ENCODE assay signal across 5 cellular contexts in the genomic region with DNA sequence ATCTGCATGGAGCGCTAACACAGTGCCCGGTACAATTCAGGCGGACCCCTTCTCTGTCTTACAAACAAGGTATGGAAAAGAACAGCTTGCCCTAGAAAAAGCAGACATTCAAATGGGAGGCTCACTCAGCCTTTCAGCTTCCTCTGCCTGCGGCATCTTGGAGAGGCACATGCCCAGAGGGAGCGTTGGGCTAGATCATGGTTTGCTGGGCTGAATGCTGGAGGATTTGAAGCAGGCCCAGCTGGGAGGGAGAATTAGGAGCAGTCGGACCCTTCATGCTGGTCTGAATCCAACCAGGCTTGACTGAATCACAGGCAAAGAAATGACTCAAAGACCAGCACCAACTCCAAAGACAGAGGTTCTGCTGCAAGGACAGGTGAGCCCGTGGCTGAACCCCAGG.
DNase-seq lines count a peak whose midpoint lies in the region; ATAC-seq and TF ChIP-seq lines count a peak whose summit lies in the region.
"Not testable (repeated sequence)": the region's sequence is repeated elsewhere in the genome, so short reads cannot be mapped to it uniquely, and the experiment has no call there.

No MANE protein-coding gene starts in this region.

- not testable (repeated sequence) for H3K79me1 ChIP-seq in trophoblast cell (ENCODE audit: low read length)

- H3K36me3 ChIP-seq in HUES48 (ENCODE audit: control insufficient read depth, insufficient read depth, low read length); OCI-LY3 (replicated peaks; ENCODE audit: low read depth, low read length); trophoblast cell (ENCODE audit: control insufficient read depth in 1 of 2, insufficient read depth in 2 of 2, low read length in 2 of 2); aorta (ENCODE audit: control insufficient read depth in 1 of 2, insufficient read depth in 2 of 2, low read length in 1 of 2): not testable (repeated sequence)

- not testable (repeated sequence) for H2BK5ac ChIP-seq in trophoblast cell (ENCODE audit: low read depth, low read length, poor library complexity)

- not testable (repeated sequence) for H3K14ac ChIP-seq in trophoblast cell (ENCODE audit: low read length)

- intact Hi-C loops in aorta (cut with DNase I), result not testable (repeated sequence)

- H4K20me1 ChIP-seq in OCI-LY3 (ENCODE audit: insufficient read depth, low read length), result not testable (repeated sequence)

- TF ChIP-seq CTCF in OCI-LY3 (IDR thresholded peaks at IDR 0.05; ENCODE audit: low read depth, low read length), result not testable (repeated sequence)

- H2BK12ac ChIP-seq in trophoblast cell (ENCODE audit: low read length), result not testable (repeated sequence)

- H3K27ac ChIP-seq in HUES48 (ENCODE audit: low read depth, low read length), result peak overlapping the region; percentile 28
- H3K27ac ChIP-seq in OCI-LY3 (ENCODE audit: low read length); trophoblast cell (ENCODE audit: low read depth, low read length); aorta (ENCODE audit: low read depth in 1 of 2, low read length in 2 of 2): not testable (repeated sequence)

- peak overlapping the region; percentile 12; the same call in 1 of the 2 replicates for H3K4me2 ChIP-seq in OCI-LY3 (ENCODE audit: low read length)
- H3K4me2 ChIP-seq in trophoblast cell (ENCODE audit: low read length), result not testable (repeated sequence)

- H3K27me3 ChIP-seq in HUES48 (ENCODE audit: control insufficient read depth, insufficient read depth, low read length); OCI-LY3 (ENCODE audit: low read depth, low read length); trophoblast cell (ENCODE audit: insufficient read depth, low read length); aorta (ENCODE audit: control insufficient read depth in 1 of 2, insufficient read depth in 2 of 2, low read length in 1 of 2): not testable (repeated sequence)

- no CpG with 5 or more reads among the region's 7 CpGs for WGBS in trophoblast cell (ENCODE audit: extremely low coverage, insufficient coverage, insufficient read length)
- WGBS in aorta, 2 donors, result 86 to 87% methylated on average over 6 to 7 of the region's 7 CpGs

- peak; percentile 33 for ATAC-seq in aorta (ENCODE audit: low FRiP score)

- H4K8ac ChIP-seq in trophoblast cell (ENCODE audit: low read depth, low read length), result not testable (repeated sequence)

- not testable (repeated sequence) for H3K18ac ChIP-seq in trophoblast cell (ENCODE audit: low read length)

- not testable (repeated sequence) for H3K23ac ChIP-seq in trophoblast cell (ENCODE audit: low read length)

- not testable (repeated sequence) for H4K91ac ChIP-seq in trophoblast cell (ENCODE audit: low read depth, low read length)

- H2BK120ac ChIP-seq in trophoblast cell (ENCODE audit: insufficient read depth, low read length, poor library complexity), result not testable (repeated sequence)

- H4K12ac ChIP-seq in trophoblast cell (ENCODE audit: low read depth, low read length), result not testable (repeated sequence)

- DNase-seq in ELF-1 (ENCODE audit: low read depth, low spot score), result peak; percentile 67
- DNase-seq in trophoblast cell, result peak; percentile 8 to 21
- DNase-seq in aorta, result not testable (repeated sequence)

- H2AK5ac ChIP-seq in trophoblast cell (ENCODE audit: low read length), result not testable (repeated sequence)

- H3K4ac ChIP-seq in trophoblast cell (ENCODE audit: low read depth, low read length), result not testable (repeated sequence)

- H3K9ac ChIP-seq in HUES48 (ENCODE audit: low read depth, low read length); OCI-LY3 (ENCODE audit: low read length); trophoblast cell (ENCODE audit: low read length): not testable (repeated sequence)

- H3K9me3 ChIP-seq in HUES48 (ENCODE audit: control insufficient read depth, insufficient read depth, low read length); OCI-LY3 (ENCODE audit: insufficient read depth, low read length); trophoblast cell (ENCODE audit: insufficient read depth, low read depth, low read length); aorta (ENCODE audit: control insufficient read depth, low read length): not testable (repeated sequence)

- H2AFZ ChIP-seq in OCI-LY3 (ENCODE audit: low read depth, low read length); trophoblast cell (ENCODE audit: insufficient read depth, low read length, poor library complexity): not testable (repeated sequence)

- H3K79me2 ChIP-seq in OCI-LY3 (ENCODE audit: low read length); trophoblast cell (ENCODE audit: control insufficient read depth, insufficient read depth, low read length, poor library complexity): not testable (repeated sequence)

- not testable (repeated sequence) for H3K4me1 ChIP-seq in HUES48 (ENCODE audit: control insufficient read depth, insufficient read depth, low read length); OCI-LY3 (ENCODE audit: low read length); trophoblast cell (ENCODE audit: control insufficient read depth in 1 of 2, insufficient read depth in 2 of 2, low read length in 2 of 2); aorta (ENCODE audit: control insufficient read depth in 1 of 2, insufficient read depth in 2 of 2, low read length in 2 of 2)

- H3K4me3 ChIP-seq in HUES48 (ENCODE audit: low read depth, low read length); OCI-LY3 (ENCODE audit: low read length); trophoblast cell (ENCODE audit: low read depth, low read length); aorta (ENCODE audit: low read length in 2 of 2): not testable (repeated sequence)
